20 cellular contexts compared by ENCODE assay signal in genomic region chr9:84317563-84317962, GRCh38. TPM values are rescaled to one million over a fixed set of nuclear protein-coding genes. Genes with fewer than 3 reads are reported as not detected.
DNase-seq lines count a peak whose midpoint lies in the region; ATAC-seq and TF ChIP-seq lines count a peak whose summit lies in the region.
"Had no signal": no experiment of that assay in that cellular context is flagged by ENCODE, and none has a peak within 500 bp of the region (broad histone marks: within the 10 kb centered on the region; RNA-seq: fewer than 3 reads in every experiment).

No MANE protein-coding gene starts in this region.

- H3K27ac ChIP-seq in PC-3 (ENCODE audit: low read length), result no peak overlapping the region
- H3K27ac ChIP-seq: BLaER1, colonic mucosa, esophagus squamous epithelium, GM23248, HL-60, right atrium auricular region, SK-N-MC, VCaP had no signal

- H3K4me3 ChIP-seq in GM12875 (ENCODE audit: low read depth, low read length) (no peak overlapping the region), PC-3 (ENCODE audit: low read length) (no peak overlapping the region), fibroblast of mammary gland (ENCODE audit: control insufficient read depth, low read depth, low read length) (no peak overlapping the region)
- H3K4me3 ChIP-seq: BLaER1, colonic mucosa, esophagus squamous epithelium, GM23248, right atrium auricular region, SK-N-MC had no signal

- no peak for ATAC-seq in PC-3

- CTCF ChIA-PET in PC-3 (lab: Charles Lee), result no interaction called here

- no peaks in the 10 kb centered on the region for H3K27me3 ChIP-seq in PC-3 (ENCODE audit: low read length)
- H3K27me3 ChIP-seq: BLaER1, colonic mucosa, esophagus squamous epithelium, right atrium auricular region had no signal

- no TSS peak for BruUV-seq in PC-3 (replicated peaks; lab: Mats Ljungman, UMichigan)

- TF ChIP-seq CTCF in GM12875 (IDR thresholded peaks at IDR 0.05; ENCODE audit: borderline replicate concordance, insufficient read depth, low read depth, low read length), result 0 out of 2 replicates have a peak, but pooled peaks have one; percentile 21
- TF ChIP-seq CTCF in PC-3 (conservative IDR thresholded peaks at IDR 0.05; ENCODE audit: low read depth, low read length), result peak; percentile 34; the same call in 1 of the 2 replicates
- TF ChIP-seq CTCF in fibroblast of mammary gland (conservative IDR thresholded peaks at IDR 0.05; ENCODE audit: control insufficient read depth, insufficient read depth, low read depth, low read length), result peak; percentile 15

- H2AFZ ChIP-seq in PC-3 (ENCODE audit: low read length), result no peak overlapping the region
- H2AFZ ChIP-seq: GM23248 had no signal

- H3F3A ChIP-seq in PC-3 (ENCODE audit: low read length, unreplicated experiment), result no peaks in the 10 kb centered on the region

- H3K4me1 ChIP-seq in PC-3 (ENCODE audit: insufficient read depth, low read length), result peaks cover 3% of the 10 kb centered on the region; the same call in 1 of the 2 replicates
- H3K4me1 ChIP-seq: BLaER1, colonic mucosa, right atrium auricular region had no signal

- DNase-seq in Daoy (ENCODE audit: low read depth) (peak; percentile 14), PC-3 (no peak), fibroblast of mammary gland (ENCODE audit: low read depth) (no peak), NCI-H2196 treated with DMSO at 0.1 percent for 48 hours (lab: John Stamatoyannopoulos, UW; ENCODE audit: unreplicated experiment) (no peak), NCI-H748 treated with DMSO at 0.1 percent for 48 hours (lab: John Stamatoyannopoulos, UW) (no peak)
- no peak for DNase-seq in activated CD8-positive, alpha-beta memory T cell treated with anti-CD3 and anti-CD28 coated beads for 24 hours
- DNase-seq: activated naive CD8-positive, alpha-beta T cell treated with anti-CD3 and anti-CD28 coated beads, Interleukin-2, amount 10 ng/mL, durations not matched to agents 7 days and 5 days; colonic mucosa; esophagus squamous epithelium; GM23248; Kasumi-1; NCI-H2029; nephron progenitor cell; stimulated activated CD4-positive, alpha-beta T cell treated with anti-CD3 and anti-CD28 coated beads, Interleukin-4, amount 100 ng/mL, for 24 hours had no signal

- H3K9me2 ChIP-seq in PC-3 (replicated peaks; ENCODE audit: low read length), result no peaks in the 10 kb centered on the region

- H3K9me3 ChIP-seq in PC-3 (ENCODE audit: low read length), result no peaks in the 10 kb centered on the region
- H3K9me3 ChIP-seq: BLaER1, colonic mucosa, esophagus squamous epithelium, right atrium auricular region had no signal

- POLR2A ChIA-PET in PC-3 (lab: Charles Lee; ENCODE audit: unreplicated experiment), result no interaction called here

- no peaks in the 10 kb centered on the region for H4K20me1 ChIP-seq in PC-3 (ENCODE audit: low read length)
- H4K20me1 ChIP-seq: BLaER1 had no signal

- no peak overlapping the region for H3K9ac ChIP-seq in PC-3 (ENCODE audit: low read length)
- H3K9ac ChIP-seq: BLaER1, GM23248 had no signal

- no peak overlapping the region for H3K4me2 ChIP-seq in PC-3 (ENCODE audit: low read length)
- H3K4me2 ChIP-seq: BLaER1 had no signal

- no peaks in the 10 kb centered on the region for H3K36me3 ChIP-seq in PC-3 (ENCODE audit: low read depth, low read length)
- H3K36me3 ChIP-seq: BLaER1, colonic mucosa, esophagus squamous epithelium, right atrium auricular region had no signal

- no peaks in the 10 kb centered on the region for H3K79me2 ChIP-seq in PC-3 (ENCODE audit: low read length)

- intact Hi-C loops in PC-3 (cut with micrococcal nuclease), result no loop called here

RNA-seq across cellular contexts. Expression of gene SLC28A3, which starts 23.0 kb away (rescaled TPM):
- total RNA-seq in Daoy (2014; rRNA removed; shearing (Covaris generic)), result 0.06 and 0.36 TPM in 2 replicates
- total RNA-seq in PC-3 (2014; rRNA removed), result not detected in 2 replicates
